24 cellular contexts compared by ENCODE assay signal in the genomic region with DNA sequence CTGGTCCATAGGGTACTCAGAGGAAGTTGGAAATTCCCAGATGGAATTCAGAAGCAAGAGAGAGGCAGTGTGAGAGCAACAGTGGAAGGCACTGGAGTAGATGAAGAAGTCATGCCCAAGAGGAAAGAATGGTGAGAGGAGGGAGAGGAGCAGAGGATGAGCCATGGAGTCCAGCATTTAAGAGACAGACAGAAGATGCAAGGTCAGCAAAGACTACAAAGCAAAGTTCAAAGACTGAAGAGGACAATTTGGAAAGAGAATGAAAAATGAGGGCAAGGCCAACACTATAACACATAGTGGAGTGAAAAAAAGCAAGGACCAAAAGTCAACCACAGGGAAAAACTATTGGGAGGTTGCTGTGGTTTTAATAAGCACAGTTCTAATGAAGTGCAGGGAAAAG.
A peak's percentile ranks its signal among the peaks of the same experiment; 100 is the strongest.
DNase-seq lines count a peak whose midpoint lies in the region; ATAC-seq, FAIRE-seq and TF ChIP-seq lines count a peak whose summit lies in the region.
"Had no signal": no experiment of that assay in that cellular context is flagged by ENCODE, and none has a peak within 500 bp of the region (broad histone marks: within the 10 kb centered on the region; RNA-seq: fewer than 3 reads in every experiment).

No MANE protein-coding gene starts in this region.

- CTCF ChIA-PET in HepG2 (lab: Yijun Ruan, JAX; ENCODE audit: low intra/inter-chr PET ratio, low total read pairs) (no interaction called here), K562 (lab: Yijun Ruan, JAX; ENCODE audit: low intra/inter-chr PET ratio) (no interaction called here)

- FAIRE-seq in HepG2 (lab: Jason Lieb, UNC): no peak
- no peak for FAIRE-seq in K562 (lab: Jason Lieb, UNC)
- FAIRE-seq: GM12878, GM12892, GM18507 had no signal

- H3K4me2 ChIP-seq in HepG2 (ENCODE audit: low read depth, low read length) (no peak overlapping the region), K562 (ENCODE audit: insufficient read depth, low read length) (no peak overlapping the region)
- H3K4me2 ChIP-seq: BLaER1 had no signal

- no peaks in the 10 kb centered on the region for H3K9me1 ChIP-seq in K562 (ENCODE audit: control insufficient read depth, insufficient read depth, low read length)

- intact Hi-C loops in HepG2 (cut with micrococcal nuclease; ENCODE audit: unreplicated experiment): no loop called here
- intact Hi-C loops in right lobe of liver (cut with DNase I): no loop called here
- intact Hi-C loops in K562 (cut with micrococcal nuclease): no loop called here

- H3K9ac ChIP-seq in HepG2 (ENCODE audit: insufficient read depth, low read depth, low read length): no peak overlapping the region
- no peak overlapping the region for H3K9ac ChIP-seq in K562 (ENCODE audit: insufficient read depth in 1 of 2, low read depth in 2 of 2, low read length in 2 of 2)
- H3K9ac ChIP-seq: BLaER1 had no signal

- H3K4me1 ChIP-seq in HepG2 (ENCODE audit: insufficient read depth, low read length): no peaks in the 10 kb centered on the region
- no peaks in the 10 kb centered on the region for H3K4me1 ChIP-seq in right lobe of liver
- H3K4me1 ChIP-seq in K562 (replicated peaks in 1 of 2; ENCODE audit: control insufficient read depth in 2 of 2, insufficient read depth in 2 of 2, low read length in 2 of 2): no peaks in the 10 kb centered on the region
- H3K4me1 ChIP-seq: BLaER1 had no signal

- TF ChIP-seq POLR2A in HepG2 (IDR thresholded peaks at IDR 0.05; ENCODE audit: insufficient read depth in 1 of 2, low read depth in 2 of 2, low read length in 2 of 2) (no peak), right lobe of liver (IDR thresholded peaks at IDR 0.05) (no peak), K562 (conservative IDR thresholded peaks at IDR 0.05) (no peak)

- H3K79me2 ChIP-seq in HepG2 (ENCODE audit: insufficient read depth, low read length): no peaks in the 10 kb centered on the region
- no peaks in the 10 kb centered on the region for H3K79me2 ChIP-seq in K562 (ENCODE audit: control insufficient read depth, insufficient read depth, low read length)

- no peak overlapping the region for H2AFZ ChIP-seq in HepG2 (ENCODE audit: low read length)
- H2AFZ ChIP-seq in K562 (ENCODE audit: low read depth, low read length): no peak overlapping the region

- ATAC-seq in HepG2: no peak
- no peak for ATAC-seq in right lobe of liver
- ATAC-seq in K562: no peak
- ATAC-seq: GM12878 had no signal

- TF ChIP-seq EP300 in HepG2 (IDR thresholded peaks at IDR 0.05; ENCODE audit: low read depth in 2 of 2, low read length in 2 of 2) (no peak), HepG2 (CRISPR knock-in tag; IDR thresholded peaks at IDR 0.05; ENCODE audit: borderline replicate concordance) (no peak), K562 (IDR thresholded peaks at IDR 0.05; ENCODE audit: low read length) (no peak)

- TF ChIP-seq CTCF in HepG2 (CRISPR knock-in tag; IDR thresholded peaks at IDR 0.05) (no peak), right lobe of liver (IDR thresholded peaks at IDR 0.05) (no peak), K562 (IDR thresholded peaks at IDR 0.05 in 2 of 3, conservative IDR thresholded peaks at IDR 0.05 in 1 of 3; ENCODE audit: insufficient read depth in 2 of 3, low read depth in 1 of 3, low read length in 3 of 3) (no peak)

- in situ Hi-C loops in HepG2 (cut with HindIII; ENCODE audit: extremely low pct_ligation_motif_present, low pct_unique_long_range_greater_than_20kb) (loop anchor here (5.0 kb wide), 1 partner anchor 224 kb away; no protein-coding TSS in a partner anchor), K562 (cut with MboI) (loop anchor here (25.0 kb wide), 1 partner anchor 214 kb away; no protein-coding TSS in a partner anchor)

- H3K27ac ChIP-seq in HepG2 (ENCODE audit: extremely low read length, insufficient read depth, low read length) (no peak overlapping the region), right lobe of liver (no peak overlapping the region), K562 (ENCODE audit: extremely low read depth, low read depth, low read length) (no peak overlapping the region)
- H3K27ac ChIP-seq: 22Rv1, BLaER1 had no signal

- DNase-seq in HepG2 (ENCODE audit: low spot score) (no peak), right lobe of liver (no peak), K562 (ENCODE audit: extremely low read depth in 1 of 4, low spot score in 3 of 4) (no peak), NCI-H1436 (lab: John Stamatoyannopoulos, UW) (no peak), NCI-H128 (lab: John Stamatoyannopoulos, UW; ENCODE audit: unreplicated experiment) (no peak)
- DNase-seq: ACHN; BE2C; C1 segment of cervical spinal cord; CD4-positive, alpha-beta memory T cell; CD4-positive, CD25-positive, alpha-beta regulatory T cell; CD8-positive, alpha-beta memory T cell; COR-L47; DMS 273 treated with DMSO at 0.1 percent for 48 hours; DMS153; DMS53; DMS79; DND-41; EL; GDM1 had no signal

- POLR2A ChIA-PET in HepG2 (lab: Yijun Ruan, JAX) (no interaction called here), K562 (lab: Yijun Ruan, JAX) (no interaction called here)

- H4K20me1 ChIP-seq in HepG2 (ENCODE audit: insufficient read depth, low read length) (no peaks in the 10 kb centered on the region), K562 (replicated peaks; ENCODE audit: control insufficient read depth, insufficient read depth, low read length) (no peaks in the 10 kb centered on the region)
- H4K20me1 ChIP-seq: BLaER1 had no signal

- H3K27me3 ChIP-seq in HepG2 (ENCODE audit: control insufficient read depth in 1 of 2, insufficient read depth in 2 of 2, low read length in 2 of 2) (no peaks in the 10 kb centered on the region), right lobe of liver (no peaks in the 10 kb centered on the region), K562 (ENCODE audit: control insufficient read depth in 2 of 2, insufficient read depth in 2 of 2, low read length in 2 of 2) (peaks cover 10 to 20% of the 10 kb centered on the region in 2 experiments; a peak in 4 of 5 replicates)
- H3K27me3 ChIP-seq: BE2C, BLaER1 had no signal

- no peak for TF ChIP-seq RAD21 in HepG2 (CRISPR knock-in tag; IDR thresholded peaks at IDR 0.05)
- TF ChIP-seq RAD21 in K562 (CRISPR knock-in tag; conservative IDR thresholded peaks at IDR 0.05 in 1 of 2, IDR thresholded peaks at IDR 0.05 in 1 of 2): no peak

- no peak overlapping the region for H3K4me3 ChIP-seq in HepG2 (replicated peaks in 1 of 3; ENCODE audit: insufficient read depth in 1 of 3, low read depth in 2 of 3, low read length in 3 of 3)
- no peak overlapping the region for H3K4me3 ChIP-seq in right lobe of liver
- H3K4me3 ChIP-seq in K562: no peak overlapping the region
- H3K4me3 ChIP-seq: BLaER1, GM12878 had no signal

- BruUV-seq in HepG2 (replicated peaks; lab: Mats Ljungman, UMichigan) (no TSS peak), K562 (replicated peaks; lab: Mats Ljungman, UMichigan) (no TSS peak)

- no peaks in the 10 kb centered on the region for H3K9me3 ChIP-seq in HepG2 (ENCODE audit: low read length)
- no peaks in the 10 kb centered on the region for H3K9me3 ChIP-seq in right lobe of liver
- no peaks in the 10 kb centered on the region for H3K9me3 ChIP-seq in K562 (replicated peaks; ENCODE audit: control insufficient read depth, insufficient read depth, low read depth, low read length)
- H3K9me3 ChIP-seq: BE2C, BLaER1 had no signal

- H3K36me3 ChIP-seq in HepG2 (replicated peaks in 1 of 2; ENCODE audit: control insufficient read depth in 1 of 2, insufficient read depth in 2 of 2, low read length in 2 of 2) (no peaks in the 10 kb centered on the region), right lobe of liver (no peaks in the 10 kb centered on the region), K562 (ENCODE audit: control insufficient read depth, insufficient read depth, low read length) (no peaks in the 10 kb centered on the region)
- H3K36me3 ChIP-seq: BE2C, BLaER1 had no signal

TF ChIP-seq in HepG2, 621 proteins besides CTCF, POLR2A, EP300 and RAD21 (continues in another document):
- TF ChIP-seq ZNF512B (CRISPR knock-in tag; IDR thresholded peaks at IDR 0.05; ENCODE audit: borderline replicate concordance): no peak

TF ChIP-seq in K562, 482 proteins besides CTCF, POLR2A, EP300 and RAD21:
- peak; percentile 64 for TF ChIP-seq MAFG (tag; conservative IDR thresholded peaks at IDR 0.05)
- TF ChIP-seq BCLAF1 (IDR thresholded peaks at IDR 0.05; ENCODE audit: borderline replicate concordance in 1 of 2, control insufficient read depth in 1 of 2, low read depth in 2 of 2, low read length in 1 of 2): no peak
- TF ChIP-seq C11orf30 (IDR thresholded peaks at IDR 0.05; ENCODE audit: low read depth): peak; percentile 68
- no peak for TF ChIP-seq ZNF445 (CRISPR knock-in tag; IDR thresholded peaks at IDR 0.05; ENCODE audit: low read depth)
- TF ChIP-seq MCM2 (IDR thresholded peaks at IDR 0.05; ENCODE audit: low read depth): no peak
- no peak for TF ChIP-seq FOS (IDR thresholded peaks at IDR 0.05; ENCODE audit: extremely low read depth, insufficient read length)
- peak; percentile 41 for TF ChIP-seq MAFF (IDR thresholded peaks at IDR 0.05; ENCODE audit: low read length)
- peak; percentile 85 for TF ChIP-seq ZNF316 (IDR thresholded peaks at IDR 0.05)

Comparison
In these comparisons a context has a peak if more than half of its experiments do, and no peak if none do; other contexts are left out.
1. Of the 241 proteins assayed by ChIP-seq in both HepG2 and K562: peak only in HepG2: MAFK; only in K562: MAFG; in both: MAFF; in neither: 238.